Comparison of ENCODE assay signal across 8 cellular contexts in genomic region chr10:22228943-22229755, GRCh38. TPM values are rescaled to one million over a fixed set of nuclear protein-coding genes. Genes with fewer than 3 reads are reported as not detected.
A peak's percentile ranks its signal among the peaks of the same experiment; 100 is the strongest.
DNase-seq lines count a peak whose midpoint lies in the region; ATAC-seq and TF ChIP-seq lines count a peak whose summit lies in the region.

No MANE protein-coding gene starts in this region.

- TF ChIP-seq CTCF in BE2C (IDR thresholded peaks at IDR 0.05; ENCODE audit: low read depth, low read length) (no peak), lower leg skin (IDR thresholded peaks at IDR 0.05) (no peak)

- peak overlapping the region; percentile 69 to 81 for H3K9ac ChIP-seq in duodenal mucosa (ENCODE audit: low read depth in 1 of 2, low read length in 2 of 2)

- H3K27me3 ChIP-seq in BE2C (no peaks in the 10 kb centered on the region), duodenal mucosa (ENCODE audit: control insufficient read depth in 1 of 2, insufficient read depth in 2 of 2, low read length in 2 of 2) (no peaks in the 10 kb centered on the region)

- no peak for TF ChIP-seq POLR2A in lower leg skin (IDR thresholded peaks at IDR 0.05)

- H3K4me1 ChIP-seq in BE2C, result no peaks in the 10 kb centered on the region
- H3K4me1 ChIP-seq in duodenal mucosa (ENCODE audit: control insufficient read depth in 1 of 2, insufficient read depth in 2 of 2, low read length in 2 of 2), result peaks cover 6 to 14% of the 10 kb centered on the region in 2 donors

- ATAC-seq in GM19324 (IDR thresholded peaks at IDR 0.05; ENCODE audit: low FRiP score, unreplicated experiment), result peak; percentile 76
- peak; percentile 77 for ATAC-seq in HG03457 (IDR thresholded peaks at IDR 0.05; ENCODE audit: unreplicated experiment)

- DNase-seq in BE2C (peak; percentile 90), NCI-H69 (lab: John Stamatoyannopoulos, UW) (peak; percentile 91), lower leg skin (ENCODE audit: low spot score in 2 of 2) (peak; percentile 87 to 97)
- DNase-seq in activated CD4-positive, alpha-beta T cell treated with anti-CD3 and anti-CD28 coated beads, Interleukin-2, amount 50 U/mL, for 48 hours, result peak; percentile 87 to 91
- DNase-seq in stimulated activated CD4-positive, alpha-beta T cell treated with anti-CD3 and anti-CD28 coated beads, Interleukin-4, amount 100 ng/mL, for 24 hours, result peak; percentile 91

- intact Hi-C loops in lower leg skin (cut with DNase I; ENCODE audit: low total_unique reads), result no loop called here

- peak overlapping the region; percentile 77 for H3K27ac ChIP-seq in duodenal mucosa (ENCODE audit: low read depth, low read length)

- 0 to 1% methylated on average over 40 to 65 of the region's 65 CpGs for WGBS in lower leg skin, 2 donors

- H3K4me3 ChIP-seq in BE2C (ENCODE audit: low read depth, low read length) (peak overlapping the region; percentile 80), duodenal mucosa (ENCODE audit: low read depth in 1 of 2, low read length in 2 of 2) (peak overlapping the region; percentile 76 to 89), lower leg skin (ENCODE audit: low read depth, poor library complexity, severe bottlenecking) (peak overlapping the region; percentile 55)

- no peaks in the 10 kb centered on the region for H3K9me3 ChIP-seq in BE2C
- H3K9me3 ChIP-seq in duodenal mucosa (ENCODE audit: control insufficient read depth in 1 of 2, low read length in 2 of 2), result no peaks in the 10 kb centered on the region

- H3K36me3 ChIP-seq in BE2C (no peaks in the 10 kb centered on the region), duodenal mucosa (ENCODE audit: control insufficient read depth in 1 of 2, insufficient read depth in 2 of 2, low read length in 2 of 2) (no peaks in the 10 kb centered on the region)

RNA-seq across cellular contexts. Expression of gene EBLN1, which starts 11.3 kb away (rescaled TPM):
- not detected for polyA plus RNA-seq in BE2C (2012; ENCODE audit: insufficient read depth, insufficient read length, low read depth)
- not detected for total RNA-seq in lower leg skin

Comparison
In these comparisons a context has a peak if more than half of its experiments do, and no peak if none do; other contexts are left out.
1. Peak in every context shown above with its lines: DNase-seq, ATAC-seq, H3K4me3 ChIP-seq and H3K27ac ChIP-seq.